Comparison of ENCODE assay signal across 20 cellular contexts in the genomic region with DNA sequence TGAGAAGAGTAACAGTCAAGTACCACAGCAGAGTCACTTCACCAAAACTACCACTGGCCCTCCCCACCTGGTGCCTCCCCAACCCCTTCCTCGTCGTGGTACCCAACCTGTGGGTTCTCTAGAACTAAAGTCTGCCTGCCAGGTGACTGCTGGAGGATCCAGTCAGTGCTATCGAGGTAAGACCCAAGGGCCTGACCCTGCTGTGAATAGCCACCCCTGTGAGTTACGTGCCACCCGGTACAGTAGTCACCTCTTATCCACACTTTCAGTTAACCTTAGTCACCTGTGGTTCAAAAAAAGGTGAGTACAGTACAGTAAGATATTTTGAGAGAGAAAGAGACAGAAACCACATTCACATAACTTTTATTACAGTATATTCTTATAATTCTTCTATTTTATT. TPM values are rescaled to one million over a fixed set of nuclear protein-coding genes. Genes with fewer than 3 reads are reported as not detected.
A peak's percentile ranks its signal among the peaks of the same experiment; 100 is the strongest.
DNase-seq lines count a peak whose midpoint lies in the region; ATAC-seq and TF ChIP-seq lines count a peak whose summit lies in the region.
"Had no signal": no experiment of that assay in that cellular context is flagged by ENCODE, and none has a peak within 500 bp of the region (broad histone marks: within the 10 kb centered on the region; RNA-seq: fewer than 3 reads in every experiment).

No MANE protein-coding gene starts in this region.

- no peaks in the 10 kb centered on the region for H3K27me3 ChIP-seq in GM23248 (replicated peaks; ENCODE audit: insufficient read depth)
- H3K27me3 ChIP-seq: adrenal gland; BLaER1 treated with 17β-estradiol and CSF1 and Interleukin-3, amounts not matched to agents 10 nM and 100 nM; upper lobe of right lung had no signal

- no peaks in the 10 kb centered on the region for H4K20me1 ChIP-seq in GM23248 (ENCODE audit: insufficient read depth)

- no peak overlapping the region for H3K4me3 ChIP-seq in GM23248
- H3K4me3 ChIP-seq: adrenal gland; BLaER1 treated with 17β-estradiol and CSF1 and Interleukin-3, amounts not matched to agents 10 nM and 100 nM; skin epidermis; upper lobe of right lung had no signal

- no peaks in the 10 kb centered on the region for H3K79me2 ChIP-seq in GM23248 (ENCODE audit: insufficient read depth)

- peak; percentile 41 for DNase-seq in activated CD4-positive, alpha-beta memory T cell treated with anti-CD3 and anti-CD28 coated beads for 36 hours
- no peak for DNase-seq in activated CD4-positive, alpha-beta memory T cell treated with anti-CD3 and anti-CD28 coated beads, Interleukin-2, amount 10 ng/mL, durations not matched to agents 7 days and 5 days
- DNase-seq in GM23248 (no peak), neural crest cell (ENCODE audit: low read depth, low spot score) (no peak), COLO668 (lab: John Stamatoyannopoulos, UW; ENCODE audit: unreplicated experiment) (no peak), SIG-M5 treated with dmso at 0.1 percent for 504 hours (lab: John Stamatoyannopoulos, UW; ENCODE audit: unreplicated experiment) (no peak)
- DNase-seq in activated naive CD8-positive, alpha-beta T cell treated with anti-CD3 and anti-CD28 coated beads for 36 hours: no peak
- DNase-seq: adrenal gland, cortex of kidney, NCI-H1092, NCI-H2081, NCI-H345, NCI-H82, SIG-M5, T-cell, upper lobe of right lung had no signal

- H3K27me3 Mint-ChIP-seq in activated CD4-positive, alpha-beta memory T cell treated with anti-CD3 and anti-CD28 coated beads for 36 hours: no peaks in the 10 kb centered on the region
- H3K27me3 Mint-ChIP-seq in activated CD4-positive, alpha-beta memory T cell treated with anti-CD3 and anti-CD28 coated beads, Interleukin-2, amount 10 ng/mL, durations not matched to agents 7 days and 5 days: no peaks in the 10 kb centered on the region
- H3K27me3 Mint-ChIP-seq in activated naive CD8-positive, alpha-beta T cell treated with anti-CD3 and anti-CD28 coated beads for 36 hours: no peaks in the 10 kb centered on the region
- H3K27me3 Mint-ChIP-seq in neural crest cell (ENCODE audit: low read depth): no peaks in the 10 kb centered on the region
- H3K27me3 Mint-ChIP-seq: T-cell had no signal

- H3K27ac ChIP-seq in GM23248: peak overlapping the region; percentile 53
- H3K27ac ChIP-seq: adrenal gland; BLaER1 treated with 17β-estradiol and CSF1 and Interleukin-3, amounts not matched to agents 10 nM and 100 nM; skin epidermis; upper lobe of right lung had no signal

- intact Hi-C loops in activated CD4-positive, alpha-beta memory T cell treated with anti-CD3 and anti-CD28 coated beads for 36 hours (cut with micrococcal nuclease): loop anchor here (1.0 to 5.0 kb wide), 8 partner anchors 16 to 580 kb away; partner anchors contain the start of genes CD101, MAN1A2 and TTF2

- no peak overlapping the region for H3K4me3 Mint-ChIP-seq in activated CD4-positive, alpha-beta memory T cell treated with anti-CD3 and anti-CD28 coated beads for 36 hours
- no peak overlapping the region for H3K4me3 Mint-ChIP-seq in activated CD4-positive, alpha-beta memory T cell treated with anti-CD3 and anti-CD28 coated beads, Interleukin-2, amount 10 ng/mL, durations not matched to agents 7 days and 5 days
- no peak overlapping the region for H3K4me3 Mint-ChIP-seq in activated naive CD8-positive, alpha-beta T cell treated with anti-CD3 and anti-CD28 coated beads for 36 hours
- no peak overlapping the region for H3K4me3 Mint-ChIP-seq in neural crest cell
- H3K4me3 Mint-ChIP-seq: T-cell had no signal

- POLR2A ChIA-PET in activated CD4-positive, alpha-beta memory T cell treated with anti-CD3 and anti-CD28 coated beads for 36 hours (lab: Charles Lee): interaction anchor here (0.9 to 1.4 kb wide), 8 partner anchors 7 to 579 kb away, joined by 3 to 20 read pairs (median 6); partner anchors contain the start of gene TTF2
- POLR2A ChIA-PET in activated CD4-positive, alpha-beta memory T cell treated with anti-CD3 and anti-CD28 coated beads, Interleukin-2, amount 10 ng/mL, durations not matched to agents 7 days and 5 days (lab: Charles Lee): interaction anchor here (1.0 to 1.6 kb wide), 2 partner anchors 16 to 18 kb away, joined by 3 to 17 read pairs; partner anchors contain the start of gene TTF2

- no peaks in the 10 kb centered on the region for H3K9me2 ChIP-seq in GM23248 (ENCODE audit: insufficient read depth)

- no peaks in the 10 kb centered on the region for H3K36me3 ChIP-seq in GM23248 (ENCODE audit: low read depth)

- peak overlapping the region; percentile 53 for H3K27ac Mint-ChIP-seq in activated CD4-positive, alpha-beta memory T cell treated with anti-CD3 and anti-CD28 coated beads for 36 hours
- H3K27ac Mint-ChIP-seq in activated CD4-positive, alpha-beta memory T cell treated with anti-CD3 and anti-CD28 coated beads, Interleukin-2, amount 10 ng/mL, durations not matched to agents 7 days and 5 days: no peak overlapping the region
- peak overlapping the region; percentile 76 for H3K27ac Mint-ChIP-seq in activated naive CD8-positive, alpha-beta T cell treated with anti-CD3 and anti-CD28 coated beads for 36 hours
- H3K27ac Mint-ChIP-seq in neural crest cell (ENCODE audit: unreplicated experiment): peak overlapping the region; percentile 92

- no peak overlapping the region for H3K9ac ChIP-seq in GM23248
- H3K9ac ChIP-seq: BLaER1 treated with 17β-estradiol and CSF1 and Interleukin-3, amounts not matched to agents 10 nM and 100 nM had no signal

- 96 to 98% methylated on average over 5 of the region's 5 CpGs for WGBS in GM23248 (ENCODE audit: low coverage in 1 of 2, low lambda C conversion rate in 2 of 2, missing lambda C conversion rate in 2 of 2), 2 experiments

- in situ Hi-C loops in GM23248 (cut with MboI): loop anchor here (10.0 to 25.0 kb wide), 2 partner anchors 208 to 836 kb away; no protein-coding TSS in a partner anchor

- peaks cover 83% of the 10 kb centered on the region for H3K36me3 Mint-ChIP-seq in activated CD4-positive, alpha-beta memory T cell treated with anti-CD3 and anti-CD28 coated beads for 36 hours
- peaks cover 74% of the 10 kb centered on the region for H3K36me3 Mint-ChIP-seq in activated CD4-positive, alpha-beta memory T cell treated with anti-CD3 and anti-CD28 coated beads, Interleukin-2, amount 10 ng/mL, durations not matched to agents 7 days and 5 days (ENCODE audit: low read depth)
- H3K36me3 Mint-ChIP-seq in activated naive CD8-positive, alpha-beta T cell treated with anti-CD3 and anti-CD28 coated beads for 36 hours: peaks cover 74% of the 10 kb centered on the region
- H3K36me3 Mint-ChIP-seq in neural crest cell (ENCODE audit: low read depth): peaks cover 16% of the 10 kb centered on the region

- H3F3A ChIP-seq in GM23248 (ENCODE audit: insufficient read depth): peaks cover 23% of the 10 kb centered on the region; the same call in 1 of the 2 replicates

- ATAC-seq in HG03521 (IDR thresholded peaks at IDR 0.05; ENCODE audit: unreplicated experiment): no peak
- ATAC-seq: upper lobe of right lung had no signal

- no peak overlapping the region for H2AFZ ChIP-seq in GM23248

- no peaks in the 10 kb centered on the region for H3K9me3 ChIP-seq in GM23248 (ENCODE audit: low read depth)
- H3K9me3 ChIP-seq: adrenal gland; BLaER1 treated with 17β-estradiol and CSF1 and Interleukin-3, amounts not matched to agents 10 nM and 100 nM; upper lobe of right lung had no signal

- no peak for TF ChIP-seq CTCF in neural crest cell (conservative IDR thresholded peaks at IDR 0.05)

- H3K4me1 Mint-ChIP-seq in activated CD4-positive, alpha-beta memory T cell treated with anti-CD3 and anti-CD28 coated beads for 36 hours (ENCODE audit: low read depth): peaks cover 30% of the 10 kb centered on the region
- H3K4me1 Mint-ChIP-seq in activated CD4-positive, alpha-beta memory T cell treated with anti-CD3 and anti-CD28 coated beads, Interleukin-2, amount 10 ng/mL, durations not matched to agents 7 days and 5 days: peaks cover 23% of the 10 kb centered on the region
- peaks cover 31% of the 10 kb centered on the region for H3K4me1 Mint-ChIP-seq in activated naive CD8-positive, alpha-beta T cell treated with anti-CD3 and anti-CD28 coated beads for 36 hours
- H3K4me1 Mint-ChIP-seq in neural crest cell: no peaks in the 10 kb centered on the region

- no peaks in the 10 kb centered on the region for H3K9me3 Mint-ChIP-seq in activated CD4-positive, alpha-beta memory T cell treated with anti-CD3 and anti-CD28 coated beads for 36 hours
- H3K9me3 Mint-ChIP-seq in activated CD4-positive, alpha-beta memory T cell treated with anti-CD3 and anti-CD28 coated beads, Interleukin-2, amount 10 ng/mL, durations not matched to agents 7 days and 5 days: no peaks in the 10 kb centered on the region
- H3K9me3 Mint-ChIP-seq in activated naive CD8-positive, alpha-beta T cell treated with anti-CD3 and anti-CD28 coated beads for 36 hours: no peaks in the 10 kb centered on the region
- H3K9me3 Mint-ChIP-seq in neural crest cell: no peaks in the 10 kb centered on the region
- H3K9me3 Mint-ChIP-seq: T-cell had no signal

- peaks cover 13% of the 10 kb centered on the region for H3K4me1 ChIP-seq in GM23248 (ENCODE audit: insufficient read depth)
- H3K4me1 ChIP-seq: adrenal gland, upper lobe of right lung had no signal

- CTCF ChIA-PET in activated CD4-positive, alpha-beta memory T cell treated with anti-CD3 and anti-CD28 coated beads for 36 hours (lab: Charles Lee): interaction anchor here (1.1 to 1.5 kb wide), 7 partner anchors 9 to 52 kb away, joined by 4 to 11 read pairs (median 5); partner anchors contain the start of gene TTF2
- CTCF ChIA-PET in activated CD4-positive, alpha-beta memory T cell treated with anti-CD3 and anti-CD28 coated beads, Interleukin-2, amount 10 ng/mL, durations not matched to agents 7 days and 5 days (lab: Charles Lee): interaction anchor here (1.2 to 2.5 kb wide), 4 partner anchors 9 to 17 kb away, joined by 5 to 7 read pairs (median 6); no protein-coding TSS in a partner anchor

- H3K4me2 ChIP-seq in GM23248 (ENCODE audit: unreplicated experiment): no peak overlapping the region

RNA-seq across cellular contexts. Expression of gene TTF2, which starts 16.5 kb away (rescaled TPM):
- 100 to 1,000 TPM; 102 to 104 TPM for total RNA-seq in activated CD4-positive, alpha-beta memory T cell treated with anti-CD3 and anti-CD28 coated beads for 36 hours
- 10 to 100 TPM; 78.0 to 83.8 TPM for total RNA-seq in activated CD4-positive, alpha-beta memory T cell treated with anti-CD3 and anti-CD28 coated beads, Interleukin-2, amount 10 ng/mL, durations not matched to agents 7 days and 5 days
- 3.0 and 6.5 TPM in 2 replicates for total RNA-seq in GM23248 (2014; rRNA removed; shearing (Covaris generic))
- polyA plus RNA-seq in GM23248 (2016; fragmentation: Nextera tagmentation; extraction: Ambion mirVana): 9.8 and 11.6 TPM in 2 replicates
- total RNA-seq in activated naive CD8-positive, alpha-beta T cell treated with anti-CD3 and anti-CD28 coated beads for 36 hours: 100 to 1,000 TPM; 118 to 124 TPM
- 66.7 and 69.8 TPM in 2 replicates for total RNA-seq in neural crest cell

RNA-seq across cellular contexts. Expression of gene TRIM45, which starts 44.9 kb away (rescaled TPM):
- under 1 TPM; 0.53 to 0.69 TPM for total RNA-seq in activated CD4-positive, alpha-beta memory T cell treated with anti-CD3 and anti-CD28 coated beads for 36 hours
- under 1 TPM; 0.55 to 0.78 TPM for total RNA-seq in activated CD4-positive, alpha-beta memory T cell treated with anti-CD3 and anti-CD28 coated beads, Interleukin-2, amount 10 ng/mL, durations not matched to agents 7 days and 5 days
- 0.51 and 0.76 TPM in 2 replicates for total RNA-seq in GM23248 (2014; rRNA removed; shearing (Covaris generic))
- polyA plus RNA-seq in GM23248 (2016; fragmentation: Nextera tagmentation; extraction: Ambion mirVana): 0.44 and 1.4 TPM in 2 replicates
- under 1 TPM; 0.48 to 0.60 TPM for total RNA-seq in activated naive CD8-positive, alpha-beta T cell treated with anti-CD3 and anti-CD28 coated beads for 36 hours
- total RNA-seq in neural crest cell: 13.3 and 16.6 TPM in 2 replicates
- total RNA-seq: OCI-LY7 had no signal
